In genomic region chr10:85741626-85742300, GRCh38 we compare ENCODE assay signal across 8 cellular contexts.
DNase-seq lines count a peak whose midpoint lies in the region; ATAC-seq and TF ChIP-seq lines count a peak whose summit lies in the region.

No MANE protein-coding gene starts in this region.

- no peaks in the 10 kb centered on the region for H3K36me3 Mint-ChIP-seq in activated CD4-positive, alpha-beta memory T cell treated with anti-CD3 and anti-CD28 coated beads for 36 hours

- ATAC-seq in GM19372 (IDR thresholded peaks at IDR 0.05; ENCODE audit: low read depth, unreplicated experiment) (peak; percentile 88), HG03045 (IDR thresholded peaks at IDR 0.05; ENCODE audit: unreplicated experiment) (peak; percentile 98), Right ventricle myocardium inferior (no peak)

- no peak overlapping the region for H3K27ac Mint-ChIP-seq in activated CD4-positive, alpha-beta memory T cell treated with anti-CD3 and anti-CD28 coated beads for 36 hours

- CTCF ChIA-PET in activated CD4-positive, alpha-beta memory T cell treated with anti-CD3 and anti-CD28 coated beads for 36 hours (lab: Charles Lee), result no interaction called here

- peak overlapping the region; percentile 11; the same call in 1 of the 2 replicates for H3K4me3 ChIP-seq in GM12864 (ENCODE audit: low read depth, low read length)

- no peaks in the 10 kb centered on the region for H3K27me3 Mint-ChIP-seq in activated CD4-positive, alpha-beta memory T cell treated with anti-CD3 and anti-CD28 coated beads for 36 hours

- POLR2A ChIA-PET in activated CD4-positive, alpha-beta memory T cell treated with anti-CD3 and anti-CD28 coated beads for 36 hours (lab: Charles Lee), result no interaction called here

- peak overlapping the region; percentile 48 for H3K4me3 Mint-ChIP-seq in activated CD4-positive, alpha-beta memory T cell treated with anti-CD3 and anti-CD28 coated beads for 36 hours

- intact Hi-C loops in activated CD4-positive, alpha-beta memory T cell treated with anti-CD3 and anti-CD28 coated beads for 36 hours (cut with micrococcal nuclease), result no loop called here
- intact Hi-C loops in Right ventricle myocardium inferior (cut with DNase I), result no loop called here

- no peaks in the 10 kb centered on the region for H3K9me3 Mint-ChIP-seq in activated CD4-positive, alpha-beta memory T cell treated with anti-CD3 and anti-CD28 coated beads for 36 hours

- DNase-seq in GM12864 (ENCODE audit: low read depth) (peak; percentile 26), Right ventricle myocardium inferior (ENCODE audit: missing footprints) (no peak), D341Med (ENCODE audit: low spot score) (no peak), COLO668 (lab: John Stamatoyannopoulos, UW; ENCODE audit: unreplicated experiment) (no peak)
- DNase-seq in activated CD4-positive, alpha-beta memory T cell treated with anti-CD3 and anti-CD28 coated beads for 36 hours, result no peak
- DNase-seq in activated CD4-positive, CD25-positive, alpha-beta regulatory T cell (lab: John Stamatoyannopoulos, UW), result no peak

- no peak for TF ChIP-seq CTCF in GM12864 (IDR thresholded peaks at IDR 0.05; ENCODE audit: low read depth, low read length, missing control alignments)

- peaks cover 6% of the 10 kb centered on the region for H3K4me1 Mint-ChIP-seq in activated CD4-positive, alpha-beta memory T cell treated with anti-CD3 and anti-CD28 coated beads for 36 hours (ENCODE audit: low read depth)
